Comparison of ENCODE assay signal across 18 cellular contexts in genomic region chr2:189218236-189218635, GRCh38. TPM values are rescaled to one million over a fixed set of nuclear protein-coding genes. Genes with fewer than 3 reads are reported as not detected.
DNase-seq lines count a peak whose midpoint lies in the region; ATAC-seq and TF ChIP-seq lines count a peak whose summit lies in the region.
"Had no signal": no experiment of that assay in that cellular context is flagged by ENCODE, and none has a peak within 500 bp of the region (broad histone marks: within the 10 kb centered on the region; RNA-seq: fewer than 3 reads in every experiment).

No MANE protein-coding gene starts in this region.

- H3K27ac ChIP-seq in breast epithelium, result no peak overlapping the region
- peak overlapping the region; percentile 68 for H3K27ac ChIP-seq in hepatocyte

- H3K4me3 ChIP-seq in breast epithelium (no peak overlapping the region), hepatocyte (no peak overlapping the region)
- H3K4me3 ChIP-seq: K562 had no signal

- H3K4me2 ChIP-seq in hepatocyte, result no peak overlapping the region

- H3K4me3 Mint-ChIP-seq in MCF 10A (ENCODE audit: unreplicated experiment), result no peak overlapping the region

- POLR2A ChIA-PET in MCF 10A (lab: Yijun Ruan, JAX), result interaction anchor here (1.5 kb wide), 1 partner anchor 15 kb away, joined by 5 read pairs; no protein-coding TSS in a partner anchor

- no peaks in the 10 kb centered on the region for H3K4me1 ChIP-seq in breast epithelium
- H3K4me1 ChIP-seq in hepatocyte (ENCODE audit: insufficient read depth), result peaks cover 10% of the 10 kb centered on the region

- intact Hi-C loops in MCF 10A (cut with micrococcal nuclease) (no loop called here), breast epithelium (cut with DNase I; ENCODE audit: low total_unique reads) (no loop called here)

- no peaks in the 10 kb centered on the region for H3K9me3 ChIP-seq in breast epithelium
- H3K9me3 ChIP-seq in hepatocyte (ENCODE audit: low read depth), result no peaks in the 10 kb centered on the region

- no peak overlapping the region for H2AFZ ChIP-seq in hepatocyte

- no peak for ATAC-seq in HG02642 (IDR thresholded peaks at IDR 0.05; ENCODE audit: poor library complexity, unreplicated experiment)
- ATAC-seq in HG02970 (IDR thresholded peaks at IDR 0.05; ENCODE audit: low FRiP score, unreplicated experiment), result no peak
- ATAC-seq: PC-3, SK-N-SH treated with all-trans-retinoic acid at 6 μM for 48 hours had no signal

- no TSS peak for BruUV-seq in MCF 10A (replicated peaks; lab: Mats Ljungman, UMichigan)

- H3K79me2 ChIP-seq in hepatocyte, result no peaks in the 10 kb centered on the region

- H3K27me3 Mint-ChIP-seq in MCF 10A (ENCODE audit: insufficient read depth, unreplicated experiment), result no peaks in the 10 kb centered on the region

- no peaks in the 10 kb centered on the region for H3K36me3 Mint-ChIP-seq in MCF 10A (ENCODE audit: insufficient read depth, unreplicated experiment)

- no peaks in the 10 kb centered on the region for H4K20me1 ChIP-seq in hepatocyte (ENCODE audit: insufficient read depth, poor library complexity, severe bottlenecking)

- WGBS in hepatocyte (ENCODE audit: low lambda C conversion rate, missing lambda C conversion rate), result 50% methylated on average over 2 of the region's 2 CpGs

- CTCF ChIA-PET in MCF 10A (lab: Yijun Ruan, JAX), result interaction anchor here (1.3 kb wide), 1 partner anchor 14 kb away, joined by 4 read pairs; no protein-coding TSS in a partner anchor

- TF ChIP-seq POLR2A in breast epithelium (IDR thresholded peaks at IDR 0.05), result no peak

- DNase-seq in MCF 10A (ENCODE audit: unreplicated experiment) (no peak), breast epithelium (ENCODE audit: low spot score in 2 of 2) (no peak), amniotic epithelial cell (ENCODE audit: low read depth) (peak; percentile 35), hepatocyte (ENCODE audit: low spot score) (no peak), amygdala (lab: John Stamatoyannopoulos, UW) (no peak), NCI-H2196 treated with DMSO at 0.1 percent for 48 hours (lab: John Stamatoyannopoulos, UW; ENCODE audit: unreplicated experiment) (no peak)
- DNase-seq: AML-193, Calu3, DMS79 treated with DMSO at 0.1 percent for 48 hours, GOT3, NCI-H1092, NCI-H446, PC-3 had no signal

- H3K27me3 ChIP-seq in breast epithelium (no peaks in the 10 kb centered on the region), hepatocyte (no peaks in the 10 kb centered on the region)

- no peaks in the 10 kb centered on the region for H3K9me2 ChIP-seq in hepatocyte (replicated peaks; ENCODE audit: insufficient read depth)

- H3K4me1 Mint-ChIP-seq in MCF 10A (ENCODE audit: insufficient read depth, unreplicated experiment), result peaks cover 30% of the 10 kb centered on the region

- peak overlapping the region; percentile 67 for H3K27ac Mint-ChIP-seq in MCF 10A (ENCODE audit: low read depth, unreplicated experiment)

- no peaks in the 10 kb centered on the region for H3K9me3 Mint-ChIP-seq in MCF 10A (ENCODE audit: unreplicated experiment)

- no peak for TF ChIP-seq CTCF in MCF 10A (IDR thresholded peaks at IDR 0.05; ENCODE audit: unreplicated experiment)
- no peak for TF ChIP-seq CTCF in breast epithelium (IDR thresholded peaks at IDR 0.05)
- TF ChIP-seq CTCF in hepatocyte (IDR thresholded peaks at IDR 0.05; ENCODE audit: poor library complexity), result no peak

- H3K36me3 ChIP-seq in breast epithelium (no peaks in the 10 kb centered on the region), hepatocyte (replicated peaks; ENCODE audit: insufficient read depth, low read depth) (no peaks in the 10 kb centered on the region)

RNA-seq across cellular contexts. Expression of gene COL5A2, which starts 38.7 kb away (rescaled TPM):
- total RNA-seq in MCF 10A (2022) (7.4 and 9.3 TPM in 2 replicates), breast epithelium (100 to 1,000 TPM in 1 of 3 donors, 10 to 100 TPM in 2; 22.7 to 111 (median 30.8) TPM), hepatocyte (344 and 406 TPM in 2 replicates)
- polyA plus RNA-seq in hepatocyte, result 131 and 137 TPM in 2 replicates
- total RNA-seq: HT-29 had no signal
